In genomic region chr12:44375694-44376093, GRCh38 we compare ENCODE assay signal across 25 cellular contexts.
DNase-seq lines count a peak whose midpoint lies in the region; ATAC-seq, FAIRE-seq and TF ChIP-seq lines count a peak whose summit lies in the region.
"Had no signal": no experiment of that assay in that cellular context is flagged by ENCODE, and none has a peak within 500 bp of the region (broad histone marks: within the 10 kb centered on the region; RNA-seq: fewer than 3 reads in every experiment).

No MANE protein-coding gene starts in this region.

- intact Hi-C loops in natural killer cell (cut with micrococcal nuclease) (no loop called here), kidney (cut with DNase I) (no loop called here), pancreas (cut with DNase I) (no loop called here)

- H3K4me3 Mint-ChIP-seq in natural killer cell, result no peak overlapping the region
- H3K4me3 Mint-ChIP-seq: CD4-positive, alpha-beta T cell had no signal

- H3K9me3 ChIP-seq in MM.1S (replicated peaks; ENCODE audit: insufficient read depth, low read length) (no peaks in the 10 kb centered on the region), kidney (ENCODE audit: control insufficient read depth in 1 of 2, low read length in 2 of 2) (no peaks in the 10 kb centered on the region), pancreas (no peaks in the 10 kb centered on the region)
- H3K9me3 ChIP-seq: BLaER1 treated with 17β-estradiol and CSF1 and Interleukin-3, amounts not matched to agents 10 nM and 100 nM had no signal

- peaks cover 10% of the 10 kb centered on the region for H3K36me3 Mint-ChIP-seq in natural killer cell

- TF ChIP-seq CTCF in GM12864 (IDR thresholded peaks at IDR 0.05; ENCODE audit: low read depth, low read length, missing control alignments) (no peak), MM.1S (IDR thresholded peaks at IDR 0.05; ENCODE audit: low read length) (no peak), natural killer cell (IDR thresholded peaks at IDR 0.05) (no peak), kidney (IDR thresholded peaks at IDR 0.05; ENCODE audit: borderline replicate concordance, extremely low read depth, insufficient read depth) (no peak), pancreas (IDR thresholded peaks at IDR 0.05) (no peak)

- H3K36me3 ChIP-seq in MM.1S (replicated peaks; ENCODE audit: insufficient read depth, low read length), result no peaks in the 10 kb centered on the region
- no peaks in the 10 kb centered on the region for H3K36me3 ChIP-seq in kidney (ENCODE audit: control insufficient read depth in 1 of 2, insufficient read depth in 2 of 2, low read length in 2 of 2)
- no peaks in the 10 kb centered on the region for H3K36me3 ChIP-seq in pancreas

- H3K4me1 ChIP-seq in MM.1S (ENCODE audit: low read length) (peaks cover 19% of the 10 kb centered on the region), kidney (ENCODE audit: control insufficient read depth in 1 of 2, insufficient read depth in 1 of 2, low read depth in 1 of 2, low read length in 2 of 2) (no peaks in the 10 kb centered on the region), pancreas (no peaks in the 10 kb centered on the region)

- H3K9ac ChIP-seq in MM.1S (ENCODE audit: low read length), result no peak overlapping the region
- H3K9ac ChIP-seq in kidney (ENCODE audit: low read length in 2 of 2), result no peak overlapping the region
- H3K9ac ChIP-seq: BLaER1 treated with 17β-estradiol and CSF1 and Interleukin-3, amounts not matched to agents 10 nM and 100 nM had no signal

- FAIRE-seq in kidney (lab: Jason Lieb, UNC) (no peak), pancreas (lab: Jason Lieb, UNC) (no peak)
- FAIRE-seq: A204.1, G401.6, HTR-8/SVneo, K562, RCC 7860 had no signal

- H3F3A ChIP-seq in MM.1S (ENCODE audit: insufficient read depth, low read length), result no peaks in the 10 kb centered on the region

- H3K79me2 ChIP-seq in MM.1S (ENCODE audit: low read length), result no peaks in the 10 kb centered on the region

- no peak overlapping the region; the same call in 1 of the 2 replicates for H3K27ac ChIP-seq in MM.1S (ENCODE audit: low read length)
- no peak overlapping the region for H3K27ac ChIP-seq in kidney (ENCODE audit: low read depth in 2 of 2, low read length in 2 of 2)
- no peak overlapping the region for H3K27ac ChIP-seq in pancreas
- H3K27ac ChIP-seq: BLaER1 treated with 17β-estradiol and CSF1 and Interleukin-3, amounts not matched to agents 10 nM and 100 nM; SK-N-MC had no signal

- ATAC-seq in GM18511 (IDR thresholded peaks at IDR 0.05; ENCODE audit: unreplicated experiment) (peak; percentile 62), GM21447 (IDR thresholded peaks at IDR 0.05; ENCODE audit: unreplicated experiment) (peak; percentile 51), natural killer cell (no peak), pancreas (no peak)
- ATAC-seq: K562 had no signal

- peak overlapping the region; percentile 27; the same call in 1 of the 2 replicates for H3K4me2 ChIP-seq in MM.1S (ENCODE audit: low read depth, low read length)
- H3K4me2 ChIP-seq: BLaER1 treated with 17β-estradiol and CSF1 and Interleukin-3, amounts not matched to agents 10 nM and 100 nM had no signal

- WGBS in pancreas, 2 donors, result 90 to 94% methylated on average over 1 of the region's 1 CpG

- H2AFZ ChIP-seq in MM.1S (ENCODE audit: low read length), result no peak overlapping the region

- H3K27me3 ChIP-seq in MM.1S (replicated peaks; ENCODE audit: insufficient read depth, low read length), result no peaks in the 10 kb centered on the region
- no peaks in the 10 kb centered on the region for H3K27me3 ChIP-seq in pancreas
- H3K27me3 ChIP-seq: BLaER1 treated with 17β-estradiol and CSF1 and Interleukin-3, amounts not matched to agents 10 nM and 100 nM had no signal

- H3K27ac Mint-ChIP-seq in natural killer cell, result no peak overlapping the region
- H3K27ac Mint-ChIP-seq: CD4-positive, alpha-beta T cell had no signal

- H4K20me1 ChIP-seq in MM.1S (ENCODE audit: insufficient read depth, low read length), result no peaks in the 10 kb centered on the region
- H4K20me1 ChIP-seq: BLaER1 treated with 17β-estradiol and CSF1 and Interleukin-3, amounts not matched to agents 10 nM and 100 nM had no signal

- no peaks in the 10 kb centered on the region for H3K27me3 Mint-ChIP-seq in natural killer cell (ENCODE audit: low read depth in 2 of 2)
- H3K27me3 Mint-ChIP-seq: CD4-positive, alpha-beta T cell had no signal

- H3K4me1 Mint-ChIP-seq in natural killer cell, result no peaks in the 10 kb centered on the region

- H3K9me3 Mint-ChIP-seq in natural killer cell, result peaks cover 2 to 7% of the 10 kb centered on the region in 2 donors
- H3K9me3 Mint-ChIP-seq: CD4-positive, alpha-beta T cell had no signal

- no peak overlapping the region for H3K4me3 ChIP-seq in GM12864 (ENCODE audit: low read depth, low read length)
- H3K4me3 ChIP-seq in MM.1S (ENCODE audit: low read length), result no peak overlapping the region
- H3K4me3 ChIP-seq in kidney (ENCODE audit: low read length in 2 of 2), result no peak overlapping the region
- H3K4me3 ChIP-seq in pancreas, result no peak overlapping the region
- H3K4me3 ChIP-seq: BLaER1 treated with 17β-estradiol and CSF1 and Interleukin-3, amounts not matched to agents 10 nM and 100 nM; K562; SK-N-MC had no signal

- DNase-seq in GM12864 (ENCODE audit: low read depth), result peak; percentile 3
- DNase-seq in MM.1S, result peak; percentile 25
- no peak for DNase-seq in natural killer cell
- DNase-seq in kidney, result no peak
- DNase-seq in pancreas, result no peak
- DNase-seq in NCI-H1694 (lab: John Stamatoyannopoulos, UW), result no peak
- DNase-seq: CD4-positive, alpha-beta T cell; Kasumi-1; MV-4-11; NCI-H1105; NCI-H1436 treated with DMSO at 0.1 percent for 48 hours; NCI-H2029 treated with DMSO at 0.1 percent for 48 hours; NCI-H446 treated with DMSO at 0.1 percent for 48 hours; NCI-H526; OCI-M1; SIG-M5 had no signal

- no peaks in the 10 kb centered on the region for H3K9me2 ChIP-seq in MM.1S (replicated peaks; ENCODE audit: insufficient read depth, low read length)

Comparison
In these comparisons a context has a peak if more than half of its experiments do, and no peak if none do; other contexts are left out.
1. DNase-seq: peak in GM12864 (single experiment) and MM.1S (single experiment); none in natural killer cell (single experiment), kidney (single experiment), pancreas (0 of 6) and NCI-H1694 (single experiment).
2. ATAC-seq: peak in GM18511 (single experiment) and GM21447 (single experiment); none in natural killer cell (0 of 3) and pancreas (0 of 4).